8 cellular contexts compared by ENCODE assay signal in genomic region chr2:152134488-152135280, GRCh38. TPM values are rescaled to one million over a fixed set of nuclear protein-coding genes. Genes with fewer than 3 reads are reported as not detected.
A peak's percentile ranks its signal among the peaks of the same experiment; 100 is the strongest.
DNase-seq lines count a peak whose midpoint lies in the region; ATAC-seq, FAIRE-seq and TF ChIP-seq lines count a peak whose summit lies in the region.

No MANE protein-coding gene starts in this region.

- no peaks in the 10 kb centered on the region for H3K9me3 Mint-ChIP-seq in activated naive CD8-positive, alpha-beta T cell treated with anti-CD3 and anti-CD28 coated beads, Interleukin-2, amount 10 ng/mL, durations not matched to agents 7 days and 5 days

- H3K27ac Mint-ChIP-seq in activated naive CD8-positive, alpha-beta T cell treated with anti-CD3 and anti-CD28 coated beads, Interleukin-2, amount 10 ng/mL, durations not matched to agents 7 days and 5 days, result no peak overlapping the region

- ATAC-seq in GM19025 (IDR thresholded peaks at IDR 0.05; ENCODE audit: low read depth, unreplicated experiment), result peak; percentile 72
- ATAC-seq in HG03097 (IDR thresholded peaks at IDR 0.05; ENCODE audit: low FRiP score, unreplicated experiment), result peak; percentile 51
- ATAC-seq in activated naive CD8-positive, alpha-beta T cell treated with anti-CD3 and anti-CD28 coated beads, Interleukin-2, amount 10 ng/mL, durations not matched to agents 7 days and 5 days (ENCODE audit: low read depth), result peak; percentile 66
- no peak for ATAC-seq in HG03025 (IDR thresholded peaks at IDR 0.05; ENCODE audit: low FRiP score, unreplicated experiment)

- H3K4me3 Mint-ChIP-seq in activated naive CD8-positive, alpha-beta T cell treated with anti-CD3 and anti-CD28 coated beads, Interleukin-2, amount 10 ng/mL, durations not matched to agents 7 days and 5 days, result no peak overlapping the region

- POLR2A ChIA-PET in activated naive CD8-positive, alpha-beta T cell treated with anti-CD3 and anti-CD28 coated beads, Interleukin-2, amount 10 ng/mL, durations not matched to agents 7 days and 5 days (lab: Charles Lee), result no interaction called here

- no peak for TF ChIP-seq CTCF in WERI-Rb-1 (IDR thresholded peaks at IDR 0.05; ENCODE audit: low read depth, low read length)

- H3K9me3 ChIP-seq in small intestine (ENCODE audit: control insufficient read depth, low read depth), result no peaks in the 10 kb centered on the region
- no peaks in the 10 kb centered on the region for H3K9me3 ChIP-seq in WERI-Rb-1 (ENCODE audit: severe bottlenecking)

- H3K27me3 ChIP-seq in small intestine (ENCODE audit: control insufficient read depth in 2 of 2, insufficient read depth in 2 of 2, low read length in 2 of 2), result no peaks in the 10 kb centered on the region
- H3K27me3 ChIP-seq in WERI-Rb-1 (ENCODE audit: insufficient read depth, low read depth, severe bottlenecking), result no peaks in the 10 kb centered on the region

- H3K27me3 Mint-ChIP-seq in activated naive CD8-positive, alpha-beta T cell treated with anti-CD3 and anti-CD28 coated beads, Interleukin-2, amount 10 ng/mL, durations not matched to agents 7 days and 5 days, result no peaks in the 10 kb centered on the region

- H3K36me3 ChIP-seq in small intestine (ENCODE audit: control insufficient read depth in 2 of 2, insufficient read depth in 2 of 2, low read length in 2 of 2) (peaks cover 0 to 5% of the 10 kb centered on the region in 2 donors), WERI-Rb-1 (no peaks in the 10 kb centered on the region)

- FAIRE-seq in small intestine (lab: Jason Lieb, UNC), result no peak

- DNase-seq in A172 (ENCODE audit: low spot score) (peak; percentile 13), small intestine (peak; percentile 74), WERI-Rb-1 (no peak), HPDE6-E6E7 (ENCODE audit: extremely low spot score) (no peak)
- no peak for DNase-seq in activated naive CD8-positive, alpha-beta T cell treated with anti-CD3 and anti-CD28 coated beads, Interleukin-2, amount 10 ng/mL, durations not matched to agents 7 days and 5 days

- peaks cover 18% of the 10 kb centered on the region for H3K36me3 Mint-ChIP-seq in activated naive CD8-positive, alpha-beta T cell treated with anti-CD3 and anti-CD28 coated beads, Interleukin-2, amount 10 ng/mL, durations not matched to agents 7 days and 5 days

- H3K4me1 Mint-ChIP-seq in activated naive CD8-positive, alpha-beta T cell treated with anti-CD3 and anti-CD28 coated beads, Interleukin-2, amount 10 ng/mL, durations not matched to agents 7 days and 5 days, result peaks cover 7% of the 10 kb centered on the region

- 52 to 64% (median 63%) methylated on average over 5 of the region's 5 CpGs for WGBS in small intestine, 3 donors

- H3K4me3 ChIP-seq in small intestine (ENCODE audit: low read depth in 1 of 2, low read length in 2 of 2) (no peak overlapping the region), WERI-Rb-1 (ENCODE audit: low read depth, low read length) (no peak overlapping the region)

- H3K27ac ChIP-seq in small intestine (ENCODE audit: low read depth in 1 of 2, low read length in 1 of 2), result peak overlapping the region in 1 of 2 donors; percentile 2
- H3K27ac ChIP-seq in WERI-Rb-1, result no peak overlapping the region

- H3K4me1 ChIP-seq in small intestine (ENCODE audit: control insufficient read depth in 2 of 2, insufficient read depth in 1 of 2, low read depth in 1 of 2, low read length in 1 of 2), result no peaks in the 10 kb centered on the region

RNA-seq across cellular contexts. Expression of gene CACNB4, which starts 35.8 kb away (rescaled TPM):
- total RNA-seq in A172 (2014; rRNA removed; shearing (Covaris generic)), result 1.8 and 2.2 TPM in 2 replicates
- total RNA-seq in activated naive CD8-positive, alpha-beta T cell treated with anti-CD3 and anti-CD28 coated beads, Interleukin-2, amount 10 ng/mL, durations not matched to agents 7 days and 5 days, result under 1 TPM; 0.36 to 0.71 TPM
- polyA plus RNA-seq in small intestine, result under 1 TPM in 2 of 3 donors, not detected in 1; 0.27 TPM

RNA-seq across cellular contexts. Expression of gene STAM2, which starts 40.9 kb away (rescaled TPM):
- total RNA-seq in A172 (2014; rRNA removed; shearing (Covaris generic)), result 35.2 and 44.2 TPM in 2 replicates
- total RNA-seq in activated naive CD8-positive, alpha-beta T cell treated with anti-CD3 and anti-CD28 coated beads, Interleukin-2, amount 10 ng/mL, durations not matched to agents 7 days and 5 days, result 10 to 100 TPM; 19.0 to 19.2 TPM
- 10 to 100 TPM in 1 of 3 donors, 1 to 10 TPM in 2; 8.2 to 10.7 (median 8.9) TPM for polyA plus RNA-seq in small intestine

Comparison
In these comparisons a context has a peak if more than half of its experiments do, and no peak if none do; other contexts are left out.
1. DNase-seq: peak in A172 (single experiment) and small intestine (single experiment); none in activated naive CD8-positive, alpha-beta T cell treated with anti-CD3 and anti-CD28 coated beads, Interleukin-2, amount 10 ng/mL, durations not matched to agents 7 days and 5 days (single experiment), WERI-Rb-1 (single experiment) and HPDE6-E6E7 (single experiment).